Comparison of ENCODE assay signal across 3 cellular contexts in genomic region chr7:6090738-6091505, GRCh38.
TF ChIP-seq lines count a peak whose summit lies in the region.

No MANE protein-coding gene starts in this region.

TF ChIP-seq in A549, 52 proteins besides CTCF, POLR2A, EP300 and RAD21:
- TF ChIP-seq JUNB (IDR thresholded peaks at IDR 0.05): no peak
- peak; percentile 40 for TF ChIP-seq MAFK (IDR thresholded peaks at IDR 0.05; ENCODE audit: partially characterized antibody)
- TF ChIP-seq PHF8 (IDR thresholded peaks at IDR 0.05; ENCODE audit: borderline replicate concordance, low read depth): no peak
TF ChIP-seq in A549: peak in this region for 1.

TF ChIP-seq in HEK293, 187 proteins besides CTCF, POLR2A, EP300 and RAD21:
- 0 out of 2 replicates have a peak, but pooled peaks have one; percentile 63 for TF ChIP-seq ZNF121 (tag by site-specific recombination; IDR thresholded peaks at IDR 0.05)
- no peak for TF ChIP-seq ZSCAN23 (tag by site-specific recombination; IDR thresholded peaks at IDR 0.05)

TF ChIP-seq in K562, 482 proteins besides CTCF, POLR2A, EP300 and RAD21:
- TF ChIP-seq C11orf30 (IDR thresholded peaks at IDR 0.05; ENCODE audit: low read depth): peak; percentile 50
- peak; percentile 93 for TF ChIP-seq ZNF121 (CRISPR knock-in tag; conservative IDR thresholded peaks at IDR 0.05)
- TF ChIP-seq TCF7 (IDR thresholded peaks at IDR 0.05; ENCODE audit: borderline replicate concordance): no peak
- TF ChIP-seq KLF13 (tag; IDR thresholded peaks at IDR 0.05; ENCODE audit: borderline replicate concordance, low read depth): no peak
- TF ChIP-seq FOXP1 (CRISPR knock-in tag; IDR thresholded peaks at IDR 0.05): no peak
- no peak for TF ChIP-seq AFF4 (CRISPR knock-in tag; IDR thresholded peaks at IDR 0.05)
- no peak for TF ChIP-seq MLX (CRISPR knock-in tag; conservative IDR thresholded peaks at IDR 0.05)
- TF ChIP-seq ZNF395 (CRISPR knock-in tag; IDR thresholded peaks at IDR 0.05): no peak
- TF ChIP-seq E4F1 (CRISPR knock-in tag; IDR thresholded peaks at IDR 0.05; ENCODE audit: borderline replicate concordance): no peak
- TF ChIP-seq ZNF239 (CRISPR knock-in tag; IDR thresholded peaks at IDR 0.05): no peak
- TF ChIP-seq ZNF778 (CRISPR knock-in tag; IDR thresholded peaks at IDR 0.05): no peak
- TF ChIP-seq YBX1 (IDR thresholded peaks at IDR 0.05): no peak
- peak; percentile 60 for TF ChIP-seq ZNF316 (IDR thresholded peaks at IDR 0.05)
- TF ChIP-seq HNRNPUL1 (IDR thresholded peaks at IDR 0.05; ENCODE audit: low read length): no peak
- no peak for TF ChIP-seq HMG20A (CRISPR knock-in tag; conservative IDR thresholded peaks at IDR 0.05)
- TF ChIP-seq ZNF445 (CRISPR knock-in tag; IDR thresholded peaks at IDR 0.05; ENCODE audit: low read depth): no peak
- TF ChIP-seq MITF (IDR thresholded peaks at IDR 0.05): no peak
- no peak for TF ChIP-seq POLR2AphosphoS2 (IDR thresholded peaks at IDR 0.05; ENCODE audit: low read length)
- TF ChIP-seq RAD51 (IDR thresholded peaks at IDR 0.05; ENCODE audit: borderline replicate concordance, low read depth): no peak
- no peak for TF ChIP-seq PREB (CRISPR knock-in tag; IDR thresholded peaks at IDR 0.05)
